Comparison of ENCODE assay signal across 16 cellular contexts in the genomic region with DNA sequence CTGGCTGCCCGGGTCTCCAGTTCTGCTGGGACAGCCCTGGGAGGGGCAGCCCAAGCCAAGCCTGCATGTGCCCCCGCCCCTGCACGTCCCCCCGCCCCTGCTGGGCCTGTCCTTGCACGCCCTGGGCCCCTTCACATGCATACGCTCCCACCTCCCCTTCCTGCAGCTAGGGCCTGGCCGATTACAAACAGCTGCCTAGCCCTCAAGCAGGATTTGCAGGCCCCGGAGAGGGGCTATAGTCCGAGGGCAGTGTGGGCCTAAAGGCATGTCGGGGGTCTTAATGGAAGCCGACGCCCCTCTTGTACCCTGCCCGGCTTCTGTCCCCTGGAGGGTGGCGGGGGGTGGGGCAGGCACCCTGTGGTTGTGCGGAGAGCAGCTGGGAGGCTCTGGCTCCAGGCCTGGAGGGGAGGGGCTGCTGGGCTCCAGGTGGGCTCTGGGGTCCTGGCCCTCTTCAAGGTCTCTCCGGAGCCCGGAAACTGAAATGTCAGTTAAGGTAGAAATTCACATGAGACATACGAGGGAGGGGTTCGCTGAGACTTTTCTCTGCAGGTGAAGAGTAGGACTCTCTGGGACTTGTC. TPM values are rescaled to one million over a fixed set of nuclear protein-coding genes. Genes with fewer than 3 reads are reported as not detected.
DNase-seq lines count a peak whose midpoint lies in the region; ATAC-seq and TF ChIP-seq lines count a peak whose summit lies in the region.
"Had no signal": no experiment of that assay in that cellular context is flagged by ENCODE, and none has a peak within 500 bp of the region (broad histone marks: within the 10 kb centered on the region; RNA-seq: fewer than 3 reads in every experiment).

No MANE protein-coding gene starts in this region.

- no peak for TF ChIP-seq EP300 in sigmoid colon (IDR thresholded peaks at IDR 0.05)

- H3K79me2 ChIP-seq in GM23338 (replicated peaks; ENCODE audit: insufficient read depth) = no peaks in the 10 kb centered on the region

- H3K27ac ChIP-seq in GM23338 (ENCODE audit: low read depth) (no peak overlapping the region), sigmoid colon (peak overlapping the region; percentile 79 to 92 (median 90))
- H3K27ac ChIP-seq: gastrocnemius medialis had no signal

- H3K27me3 ChIP-seq in GM23338 (ENCODE audit: insufficient read depth) = no peaks in the 10 kb centered on the region
- no peaks in the 10 kb centered on the region for H3K27me3 ChIP-seq in sigmoid colon
- H3K27me3 ChIP-seq: Peyer's patch had no signal

- peaks cover 6% of the 10 kb centered on the region; the same call in 1 of the 3 replicates for H3K4me1 Mint-ChIP-seq in GM23338
- H3K4me1 Mint-ChIP-seq: naive thymus-derived CD8-positive, alpha-beta T cell had no signal

- no peak overlapping the region for H2AFZ ChIP-seq in GM23338

- H3F3A ChIP-seq in GM23338 (replicated peaks; ENCODE audit: low read depth) = no peaks in the 10 kb centered on the region

- no peak for TF ChIP-seq POLR2A in sigmoid colon (IDR thresholded peaks at IDR 0.05)

- no peaks in the 10 kb centered on the region for H3K9me3 ChIP-seq in sigmoid colon
- H3K9me3 ChIP-seq: gastrocnemius medialis had no signal

- intact Hi-C loops in sigmoid colon (cut with DNase I) = no loop called here

- DNase-seq in GM23338 (ENCODE audit: low spot score) = no peak
- DNase-seq in NCI-H345 (lab: John Stamatoyannopoulos, UW) = peak; percentile 76
- DNase-seq in iPS-NIHi7 (ENCODE audit: extremely low spot score) = peak; percentile 52
- peak; percentile 58 for DNase-seq in sigmoid colon
- DNase-seq in NK-92 (lab: John Stamatoyannopoulos, UW; ENCODE audit: unreplicated experiment) = no peak
- no peak for DNase-seq in NCI-H1105 (lab: John Stamatoyannopoulos, UW)
- no peak for DNase-seq in NCI-H1436 (lab: John Stamatoyannopoulos, UW)
- DNase-seq: activated CD4-positive, alpha-beta T cell treated with anti-CD3 and anti-CD28 coated beads, Interleukin-2, amount 50 U/mL, for 1 hour; activated naive CD4-positive, alpha-beta T cell; gastrocnemius medialis; KG1; stimulated activated naive CD8-positive, alpha-beta T cell treated with anti-CD3 and anti-CD28 coated beads, Interleukin-15, Interleukin-2, amounts not matched to agents 100 U/mL and 50 U/mL, for 24 hours had no signal

- 44 to 65% methylated on average over 19 of the region's 19 CpGs for WGBS in sigmoid colon, 2 donors

- no peak overlapping the region for H3K4me3 ChIP-seq in GM23338
- peak overlapping the region in 1 of 4 donors; percentile 0 for H3K4me3 ChIP-seq in sigmoid colon
- H3K4me3 ChIP-seq: gastrocnemius medialis, Peyer's patch had no signal

- TF ChIP-seq CTCF in GM23338 (conservative IDR thresholded peaks at IDR 0.05; ENCODE audit: low read depth in 2 of 2) (no peak), sigmoid colon (IDR thresholded peaks at IDR 0.05) (no peak)

- H4K20me1 ChIP-seq in GM23338 (replicated peaks; ENCODE audit: insufficient read depth) = no peaks in the 10 kb centered on the region

- H3K36me3 Mint-ChIP-seq in GM23338 (ENCODE audit: low read depth) = peaks cover 11% of the 10 kb centered on the region

- H3K4me2 ChIP-seq in GM23338 = peak overlapping the region; percentile 57

- H3K4me1 ChIP-seq in GM23338 (ENCODE audit: insufficient read depth) (peaks cover 7% of the 10 kb centered on the region; the same call in 1 of the 2 replicates), sigmoid colon (peaks cover 0 to 88% (median 82%) of the 10 kb centered on the region in 4 donors)
- H3K4me1 ChIP-seq: gastrocnemius medialis had no signal

- no peak overlapping the region for H3K27ac Mint-ChIP-seq in GM23338
- H3K27ac Mint-ChIP-seq: naive thymus-derived CD8-positive, alpha-beta T cell; progenitor cell of endocrine pancreas had no signal

- no peaks in the 10 kb centered on the region for H3K36me3 ChIP-seq in GM23338 (ENCODE audit: insufficient read depth)
- H3K36me3 ChIP-seq in sigmoid colon = no peaks in the 10 kb centered on the region
- H3K36me3 ChIP-seq: gastrocnemius medialis, Peyer's patch had no signal

- H3K27me3 Mint-ChIP-seq in GM23338 (ENCODE audit: insufficient read depth, low read depth, poor library complexity) = peaks cover 7% of the 10 kb centered on the region
- H3K27me3 Mint-ChIP-seq: progenitor cell of endocrine pancreas had no signal

- ATAC-seq in GM23338 = peak; percentile 78
- no peak for ATAC-seq in HG02870 (IDR thresholded peaks at IDR 0.05; ENCODE audit: unreplicated experiment)
- ATAC-seq: gastrocnemius medialis; naive thymus-derived CD8-positive, alpha-beta T cell; stimulated activated naive CD8-positive, alpha-beta T cell treated with anti-CD3 and anti-CD28 coated beads, Interleukin-15, Interleukin-2, amounts not matched to agents 100 U/mL and 50 U/mL, for 24 hours had no signal

- no peaks in the 10 kb centered on the region for H3K9me2 ChIP-seq in GM23338 (ENCODE audit: insufficient read depth)

- H3K4me3 Mint-ChIP-seq in GM23338 = no peak overlapping the region
- H3K4me3 Mint-ChIP-seq: naive thymus-derived CD8-positive, alpha-beta T cell had no signal

- peaks cover 23% of the 10 kb centered on the region for H3K9me3 Mint-ChIP-seq in GM23338

TF ChIP-seq in GM23338, 12 proteins besides CTCF, POLR2A, EP300 and RAD21 (continues in another document):
- TF ChIP-seq ZNF331 (CRISPR knock-in tag; IDR thresholded peaks at IDR 0.05; ENCODE audit: low read depth) (no peak), EZH2phosphoT487 (IDR thresholded peaks at IDR 0.05; ENCODE audit: unreplicated experiment) (no peak), EZH2 (IDR thresholded peaks at IDR 0.05; ENCODE audit: low read depth, unreplicated experiment) (no peak), CREB1 (CRISPR knock-in tag; IDR thresholded peaks at IDR 0.05; ENCODE audit: low read depth) (no peak), NANOG (IDR thresholded peaks at IDR 0.05; ENCODE audit: borderline replicate concordance) (no peak), STAT1 (IDR thresholded peaks at IDR 0.05; ENCODE audit: unreplicated experiment) (no peak), JUNB (IDR thresholded peaks at IDR 0.05; ENCODE audit: unreplicated experiment) (no peak), POLR2AphosphoS5 (IDR thresholded peaks at IDR 0.05; ENCODE audit: low read depth) (no peak)
- TF ChIP-seq, protein P1, sequence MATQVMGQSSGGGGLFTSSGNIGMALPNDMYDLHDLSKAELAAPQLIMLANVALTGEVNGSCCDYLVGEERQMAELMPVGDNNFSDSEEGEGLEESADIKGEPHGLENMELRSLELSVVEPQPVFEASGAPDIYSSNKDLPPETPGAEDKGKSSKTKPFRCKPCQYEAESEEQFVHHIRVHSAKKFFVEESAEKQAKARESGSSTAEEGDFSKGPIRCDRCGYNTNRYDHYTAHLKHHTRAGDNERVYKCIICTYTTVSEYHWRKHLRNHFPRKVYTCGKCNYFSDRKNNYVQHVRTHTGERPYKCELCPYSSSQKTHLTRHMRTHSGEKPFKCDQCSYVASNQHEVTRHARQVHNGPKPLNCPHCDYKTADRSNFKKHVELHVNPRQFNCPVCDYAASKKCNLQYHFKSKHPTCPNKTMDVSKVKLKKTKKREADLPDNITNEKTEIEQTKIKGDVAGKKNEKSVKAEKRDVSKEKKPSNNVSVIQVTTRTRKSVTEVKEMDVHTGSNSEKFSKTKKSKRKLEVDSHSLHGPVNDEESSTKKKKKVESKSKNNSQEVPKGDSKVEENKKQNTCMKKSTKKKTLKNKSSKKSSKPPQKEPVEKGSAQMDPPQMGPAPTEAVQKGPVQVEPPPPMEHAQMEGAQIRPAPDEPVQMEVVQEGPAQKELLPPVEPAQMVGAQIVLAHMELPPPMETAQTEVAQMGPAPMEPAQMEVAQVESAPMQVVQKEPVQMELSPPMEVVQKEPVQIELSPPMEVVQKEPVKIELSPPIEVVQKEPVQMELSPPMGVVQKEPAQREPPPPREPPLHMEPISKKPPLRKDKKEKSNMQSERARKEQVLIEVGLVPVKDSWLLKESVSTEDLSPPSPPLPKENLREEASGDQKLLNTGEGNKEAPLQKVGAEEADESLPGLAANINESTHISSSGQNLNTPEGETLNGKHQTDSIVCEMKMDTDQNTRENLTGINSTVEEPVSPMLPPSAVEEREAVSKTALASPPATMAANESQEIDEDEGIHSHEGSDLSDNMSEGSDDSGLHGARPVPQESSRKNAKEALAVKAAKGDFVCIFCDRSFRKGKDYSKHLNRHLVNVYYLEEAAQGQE (IDR thresholded peaks at IDR 0.05; ENCODE audit: unreplicated experiment) = no peak

RNA-seq across cellular contexts. Expression of a gene that starts 16.9 kb away (rescaled TPM):
- 12.3 and 13.1 TPM in 2 replicates for total RNA-seq in GM23338 (2014; rRNA removed; shearing (Covaris generic))
- 2.5 and 3.3 TPM in 2 replicates for polyA plus RNA-seq in GM23338 (2016; fragmentation: Nextera tagmentation; extraction: Ambion mirVana)
- 100 to 1,000 TPM in 1 of 4 donors, 10 to 100 TPM in 3; 24.2 to 168 (median 59.4) TPM for total RNA-seq in sigmoid colon
- polyA plus RNA-seq in sigmoid colon = 10 to 100 TPM in 1 of 3 donors, 1 to 10 TPM in 2; 4.2 to 13.2 (median 4.4) TPM
- polyA plus RNA-seq: naive thymus-derived CD8-positive, alpha-beta T cell had no signal

Comparison
In these comparisons a context has a peak if more than half of its experiments do, and no peak if none do; other contexts are left out.
1. DNase-seq: peak in NCI-H345 (single experiment), iPS-NIHi7 (single experiment) and sigmoid colon (single experiment); none in GM23338 (single experiment), NK-92 (single experiment), NCI-H1105 (single experiment) and NCI-H1436 (single experiment).